In the genomic region with DNA sequence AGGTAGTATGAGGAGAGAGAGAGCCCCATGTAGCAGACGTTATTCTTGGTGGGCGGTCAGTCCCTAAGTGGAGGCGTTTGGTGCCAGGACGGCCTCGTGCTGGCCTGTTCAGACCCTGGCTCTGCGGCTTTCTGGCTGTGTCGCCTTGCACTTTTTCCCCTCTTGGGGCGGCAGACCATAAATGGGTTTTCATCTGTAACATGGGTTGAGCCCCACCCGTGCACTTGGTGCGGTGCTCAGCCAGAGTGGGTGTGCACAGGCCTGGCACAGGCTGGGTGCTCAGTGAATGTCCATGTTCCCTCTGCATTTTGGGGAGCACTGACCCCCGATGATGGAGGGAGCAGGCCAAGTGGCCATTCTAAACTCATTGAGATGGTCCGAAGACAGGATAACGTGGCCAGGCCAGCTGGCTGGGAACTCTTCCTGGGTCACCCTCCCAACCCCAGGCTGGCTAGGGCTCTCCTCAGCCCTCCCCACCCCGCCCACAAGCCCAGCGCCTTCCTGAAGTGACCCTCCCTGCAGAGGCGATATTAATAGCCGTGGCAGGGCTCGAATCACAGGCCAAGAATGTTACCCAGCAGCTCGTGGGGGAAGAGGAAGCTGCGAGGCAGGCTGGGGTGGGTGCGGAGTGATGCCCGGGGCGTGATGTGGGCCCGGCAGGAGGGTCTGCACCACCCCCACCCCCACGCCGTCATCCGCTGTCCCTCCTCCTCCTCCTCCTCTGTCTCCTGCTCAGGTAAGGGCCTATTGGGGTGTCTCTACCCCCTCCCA, we compare ENCODE assay signal across 2 cellular contexts.
TF ChIP-seq lines count a peak whose summit lies in the region.

No MANE protein-coding gene starts in this region.

TF ChIP-seq in GM23338, 12 proteins besides CTCF, POLR2A, EP300 and RAD21 (continued from another document):
- no peak for TF ChIP-seq STAT1 (IDR thresholded peaks at IDR 0.05; ENCODE audit: unreplicated experiment)
TF ChIP-seq in GM23338: peak in this region for 0.

TF ChIP-seq in HepG2, 621 proteins besides CTCF, POLR2A, EP300 and RAD21:
- TF ChIP-seq, protein P1, sequence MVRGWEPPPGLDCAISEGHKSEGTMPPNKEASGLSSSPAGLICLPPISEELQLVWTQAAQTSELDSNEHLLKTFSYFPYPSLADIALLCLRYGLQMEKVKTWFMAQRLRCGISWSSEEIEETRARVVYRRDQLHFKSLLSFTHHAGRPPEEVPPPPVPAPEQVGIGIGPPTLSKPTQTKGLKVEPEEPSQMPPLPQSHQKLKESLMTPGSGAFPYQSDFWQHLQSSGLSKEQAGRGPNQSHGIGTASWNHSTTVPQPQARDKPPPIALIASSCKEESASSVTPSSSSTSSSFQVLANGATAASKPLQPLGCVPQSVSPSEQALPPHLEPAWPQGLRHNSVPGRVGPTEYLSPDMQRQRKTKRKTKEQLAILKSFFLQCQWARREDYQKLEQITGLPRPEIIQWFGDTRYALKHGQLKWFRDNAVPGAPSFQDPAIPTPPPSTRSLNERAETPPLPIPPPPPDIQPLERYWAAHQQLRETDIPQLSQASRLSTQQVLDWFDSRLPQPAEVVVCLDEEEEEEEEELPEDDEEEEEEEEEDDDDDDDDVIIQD (CRISPR knock-in tag; IDR thresholded peaks at IDR 0.05; ENCODE audit: low read depth) = no peak
- 0 out of 2 replicates have a peak, but pooled peaks have one; percentile 38 for TF ChIP-seq RBFOX2 (IDR thresholded peaks at IDR 0.05; ENCODE audit: low read depth, low read length)
- TF ChIP-seq ZNF138 (CRISPR knock-in tag; IDR thresholded peaks at IDR 0.05; ENCODE audit: low read depth) = no peak
- TF ChIP-seq AKAP8 (CRISPR knock-in tag; IDR thresholded peaks at IDR 0.05) = 0 out of 2 replicates have a peak, but pooled peaks have one; percentile 30
- peak; percentile 68 for TF ChIP-seq AGO2 (optimal IDR thresholded peaks at IDR 0.05; ENCODE audit: low read depth, low read length)
- no peak for TF ChIP-seq ZNF17 (CRISPR knock-in tag; IDR thresholded peaks at IDR 0.05)
- TF ChIP-seq DR1 (CRISPR knock-in tag; IDR thresholded peaks at IDR 0.05) = no peak
